ENCODE assay signal across 10 cellular contexts in genomic region chr9:99056186-99056585, GRCh38.
"Had no signal": no experiment of that assay in that cellular context is flagged by ENCODE, and none has a peak within 500 bp of the region (broad histone marks: within the 10 kb centered on the region; RNA-seq: fewer than 3 reads in every experiment).

No MANE protein-coding gene starts in this region.

- H3K4me3 Mint-ChIP-seq: activated naive CD4-positive, alpha-beta T cell treated with anti-CD3 and anti-CD28 coated beads, Interleukin-2, amount 10 ng/mL, durations not matched to agents 7 days and 5 days; nephron progenitor cell; WTC11 had no signal

- H3K4me1 Mint-ChIP-seq: nephron progenitor cell, WTC11 had no signal

- H3K36me3 Mint-ChIP-seq: WTC11 had no signal

- H3K27ac Mint-ChIP-seq: activated naive CD4-positive, alpha-beta T cell treated with anti-CD3 and anti-CD28 coated beads, Interleukin-2, amount 10 ng/mL, durations not matched to agents 7 days and 5 days; nephron progenitor cell; WTC11 had no signal

- DNase-seq: activated CD4-positive, alpha-beta T cell treated with anti-CD3 and anti-CD28 coated beads for 4 hours; activated naive CD4-positive, alpha-beta T cell treated with anti-CD3 and anti-CD28 coated beads, Interleukin-2, amount 10 ng/mL, durations not matched to agents 7 days and 5 days; activated T-cell treated with anti-CD3 and anti-CD28 coated beads for 4 hours; left ventricle myocardium superior; mesendoderm; nephron progenitor cell; spleen; tibial artery had no signal

- ATAC-seq: esophagus mucosa, left ventricle myocardium superior, WTC11 had no signal
